In the genomic region with DNA sequence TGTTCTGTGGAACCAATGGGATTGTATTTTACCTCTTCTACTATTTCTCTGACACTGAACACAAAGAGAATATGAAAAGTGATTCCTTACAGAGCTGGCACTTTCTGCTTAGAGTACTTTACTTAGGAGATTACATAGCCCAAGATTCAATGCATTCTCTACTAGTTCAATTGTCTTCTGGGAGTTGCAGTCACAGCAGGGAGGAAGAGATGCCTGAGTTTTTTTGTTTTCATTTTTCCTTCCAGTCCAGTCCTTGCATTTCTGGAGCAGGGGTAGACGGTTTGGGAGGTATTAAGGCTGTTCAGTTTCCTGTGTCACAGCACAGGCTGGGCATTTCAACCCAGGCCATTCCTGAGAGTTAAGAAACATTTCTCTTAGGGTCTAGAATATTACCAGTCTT, we compare ENCODE assay signal across 25 cellular contexts. TPM values are rescaled to one million over a fixed set of nuclear protein-coding genes. Genes with fewer than 3 reads are reported as not detected.
"Had no signal": no experiment of that assay in that cellular context is flagged by ENCODE, and none has a peak within 500 bp of the region (broad histone marks: within the 10 kb centered on the region; RNA-seq: fewer than 3 reads in every experiment).

No MANE protein-coding gene starts in this region.

- H3K36me3 ChIP-seq: breast epithelium, left lung, lower lobe of right lung, right lobe of liver, thoracic aorta had no signal

- H3K4me3 Mint-ChIP-seq: activated CD8-positive, alpha-beta T cell treated with anti-CD3 and anti-CD28 coated beads for 36 hours; activated T-cell treated with anti-CD3 and anti-CD28 coated beads, Interleukin-2, amount 50 U/mL, for 4 hours; activated T-helper 17 cell treated with anti-CD3 and anti-CD28 coated beads, Interleukin-2, amount 50 U/mL, for 72 hours; central memory CD8-positive, alpha-beta T cell; nephron had no signal

- H3K9me3 Mint-ChIP-seq: activated CD8-positive, alpha-beta T cell treated with anti-CD3 and anti-CD28 coated beads for 36 hours; activated T-cell treated with anti-CD3 and anti-CD28 coated beads, Interleukin-2, amount 50 U/mL, for 4 hours; central memory CD8-positive, alpha-beta T cell; nephron had no signal

- H3K4me1 ChIP-seq: breast epithelium, left lung, lower lobe of right lung, right lobe of liver had no signal

- H3K27me3 ChIP-seq: breast epithelium, right lobe of liver had no signal

- H3K4me1 Mint-ChIP-seq: central memory CD8-positive, alpha-beta T cell; nephron had no signal

- H3K9me3 ChIP-seq: breast epithelium, left lung, lower lobe of right lung, right lobe of liver, thoracic aorta had no signal

- DNase-seq: activated CD4-positive, alpha-beta T cell treated with anti-CD3 and anti-CD28 coated beads for 1 hour; activated CD4-positive, alpha-beta T cell treated with anti-CD3 and anti-CD28 coated beads, Interleukin-2, amount 50 U/mL, for 1 hour; activated CD8-positive, alpha-beta T cell treated with anti-CD3 and anti-CD28 coated beads for 36 hours; activated gamma-delta T cell treated with Interleukin-2 at 50 U/mL for 16 hours; activated naive CD4-positive, alpha-beta T cell treated with anti-CD3 and anti-CD28 coated beads, Interleukin-2, amount 50 U/mL, for 16 hours; activated T-cell treated with anti-CD3 and anti-CD28 coated beads, Interleukin-2, amount 50 U/mL, for 4 hours; amniotic stem cell; dermis blood vessel endothelial cell; effector CD4-positive, alpha-beta T cell; left lung; lower lobe of right lung; mesendoderm; nucleus accumbens; right lobe of liver; stimulated activated CD4-positive, alpha-beta T cell treated with anti-CD3 and anti-CD28 coated beads, Interleukin-12 subunit alpha, Interleukin-12 subunit beta, amount 100 ng/mL, for 4 hours; stimulated activated CD4-positive, alpha-beta T cell treated with anti-CD3 and anti-CD28 coated beads, Interleukin-4, amount 100 ng/mL, for 1 hour; stimulated activated naive CD8-positive, alpha-beta T cell treated with anti-CD3 and anti-CD28 coated beads, Interleukin-15, Interleukin-2, amounts not matched to agents 100 U/mL and 50 U/mL, for 24 hours; T-helper 2 cell; trophoblast cell had no signal

- H3K27ac ChIP-seq: breast epithelium, epithelial cell of prostate, left lung, lower lobe of right lung, right lobe of liver, thoracic aorta had no signal

- H3K4me3 ChIP-seq: breast epithelium, left lung, lower lobe of right lung, right lobe of liver, thoracic aorta had no signal

- H3K27ac Mint-ChIP-seq: activated CD8-positive, alpha-beta T cell treated with anti-CD3 and anti-CD28 coated beads for 36 hours; activated T-helper 17 cell treated with anti-CD3 and anti-CD28 coated beads, Interleukin-2, amount 50 U/mL, for 72 hours; nephron had no signal

RNA-seq across cellular contexts. Expression of gene SLC2A12, which starts 42.0 kb away (rescaled TPM):
- total RNA-seq: activated T-cell treated with anti-CD3 and anti-CD28 coated beads, Interleukin-2, amount 50 U/mL, for 4 hours had no signal
